ENCODE assay signal across 3 cellular contexts in genomic region chr1:42601472-42601871, GRCh38.
"Had no signal": no experiment of that assay in that cellular context is flagged by ENCODE, and none has a peak within 500 bp of the region (broad histone marks: within the 10 kb centered on the region; RNA-seq: fewer than 3 reads in every experiment).

No MANE protein-coding gene starts in this region.

- H3K4me3 ChIP-seq: GM12878 had no signal

- ATAC-seq: GM12878 had no signal

- DNase-seq: GDM1, GF-D8 had no signal
